ENCODE assay signal across 20 cellular contexts in genomic region chr16:80263181-80263823, GRCh38.
DNase-seq lines count a peak whose midpoint lies in the region; ATAC-seq and TF ChIP-seq lines count a peak whose summit lies in the region.
"Had no signal": no experiment of that assay in that cellular context is flagged by ENCODE, and none has a peak within 500 bp of the region (broad histone marks: within the 10 kb centered on the region; RNA-seq: fewer than 3 reads in every experiment).

No MANE protein-coding gene starts in this region.

- peaks cover 10% of the 10 kb centered on the region for H3K36me3 Mint-ChIP-seq in Caco-2 (ENCODE audit: insufficient read depth, unreplicated experiment)
- H3K36me3 Mint-ChIP-seq: CD4-positive, CD25-positive, alpha-beta regulatory T cell; CD8-positive, alpha-beta memory T cell had no signal

- POLR2A ChIA-PET in Caco-2 (lab: Charles Lee) = interaction anchor here (0.6 kb wide), 1 partner anchor 13 kb away, joined by 3 read pairs; no protein-coding TSS in a partner anchor

- no TSS peak for BruUV-seq in Caco-2 (replicated peaks; lab: Mats Ljungman, UMichigan)

- H3K27me3 Mint-ChIP-seq in Caco-2 (ENCODE audit: insufficient read depth, unreplicated experiment) = no peaks in the 10 kb centered on the region

- peaks cover 47% of the 10 kb centered on the region for H3K4me1 ChIP-seq in Caco-2
- H3K4me1 ChIP-seq: BE2C had no signal

- no peaks in the 10 kb centered on the region for H3K36me3 ChIP-seq in Caco-2 (ENCODE audit: control insufficient read depth, insufficient read depth, low read length)
- H3K36me3 ChIP-seq: BE2C had no signal

- peak; percentile 63 for DNase-seq in COLO829 (ENCODE audit: low spot score)
- no peak for DNase-seq in Caco-2
- peak; percentile 1 for DNase-seq in NCI-H1417 treated with DMSO at 0.1 percent for 48 hours (lab: John Stamatoyannopoulos, UW)
- peak; percentile 35 for DNase-seq in epidermal melanocyte (ENCODE audit: insufficient read length, low spot score)
- DNase-seq in stimulated activated CD4-positive, alpha-beta T cell treated with anti-CD3 and anti-CD28 coated beads, Interleukin-4, amount 100 ng/mL, for 24 hours = no peak
- DNase-seq: ACHN; BE2C; C1 segment of cervical spinal cord; CD4-positive, CD25-positive, alpha-beta regulatory T cell; CD8-positive, alpha-beta memory T cell; DMS79 treated with DMSO at 0.1 percent for 48 hours; H7; HFFc6; KG1 had no signal

- intact Hi-C loops in Caco-2 (cut with micrococcal nuclease; ENCODE audit: unreplicated experiment) = loop anchor here (10.0 kb wide), 1 partner anchor 509 kb away; no protein-coding TSS in a partner anchor

- TF ChIP-seq CTCF in Caco-2 (IDR thresholded peaks at IDR 0.05; ENCODE audit: insufficient read depth in 1 of 2, low read depth in 1 of 2, low read length in 1 of 2, severe bottlenecking in 1 of 2, unreplicated experiment in 1 of 2) = no peak

- CTCF ChIA-PET in Caco-2 (lab: Charles Lee) = no interaction called here

- H3K9me3 Mint-ChIP-seq in Caco-2 (ENCODE audit: unreplicated experiment) = peaks cover 15% of the 10 kb centered on the region
- H3K9me3 Mint-ChIP-seq: CD8-positive, alpha-beta memory T cell; GM23338; HFFc6 had no signal

- H3K4me3 ChIP-seq in Caco-2 (ENCODE audit: low read depth, low read length) = no peak overlapping the region
- H3K4me3 ChIP-seq: GM12878, GM23338 had no signal

- peak overlapping the region; percentile 71 for H3K4me3 Mint-ChIP-seq in Caco-2 (ENCODE audit: unreplicated experiment)
- H3K4me3 Mint-ChIP-seq: CD4-positive, CD25-positive, alpha-beta regulatory T cell; CD8-positive, alpha-beta memory T cell; GM23338; HFFc6 had no signal

- H3K27me3 ChIP-seq in Caco-2 (replicated peaks; ENCODE audit: control insufficient read depth, insufficient read depth, low read length) = no peaks in the 10 kb centered on the region
- H3K27me3 ChIP-seq: BE2C had no signal

- ATAC-seq in HG03095 (IDR thresholded peaks at IDR 0.05; ENCODE audit: unreplicated experiment) (no peak), GM19023 (IDR thresholded peaks at IDR 0.05; ENCODE audit: unreplicated experiment) (no peak), GM21737 (IDR thresholded peaks at IDR 0.05; ENCODE audit: unreplicated experiment) (no peak)
- ATAC-seq: GM12878, GM23338, HCT116 had no signal

- peaks cover 51% of the 10 kb centered on the region for H3K4me1 Mint-ChIP-seq in Caco-2 (ENCODE audit: low read depth, unreplicated experiment)
- H3K4me1 Mint-ChIP-seq: CD4-positive, CD25-positive, alpha-beta regulatory T cell had no signal

- H3K9me3 ChIP-seq in Caco-2 = no peaks in the 10 kb centered on the region
- H3K9me3 ChIP-seq: BE2C had no signal

- peak overlapping the region; percentile 96 for H3K27ac Mint-ChIP-seq in Caco-2 (ENCODE audit: unreplicated experiment)
- H3K27ac Mint-ChIP-seq: CD4-positive, CD25-positive, alpha-beta regulatory T cell; CD8-positive, alpha-beta memory T cell; GM23338; HFFc6 had no signal

Comparison
In these comparisons a context has a peak if more than half of its experiments do, and no peak if none do; other contexts are left out.
1. DNase-seq: peak in COLO829 (single experiment), NCI-H1417 treated with DMSO at 0.1 percent for 48 hours (single experiment) and epidermal melanocyte (single experiment); none in Caco-2 (0 of 2) and stimulated activated CD4-positive, alpha-beta T cell treated with anti-CD3 and anti-CD28 coated beads, Interleukin-4, amount 100 ng/mL, for 24 hours (single experiment).